Comparison of ENCODE assay signal across 16 cellular contexts in the genomic region with DNA sequence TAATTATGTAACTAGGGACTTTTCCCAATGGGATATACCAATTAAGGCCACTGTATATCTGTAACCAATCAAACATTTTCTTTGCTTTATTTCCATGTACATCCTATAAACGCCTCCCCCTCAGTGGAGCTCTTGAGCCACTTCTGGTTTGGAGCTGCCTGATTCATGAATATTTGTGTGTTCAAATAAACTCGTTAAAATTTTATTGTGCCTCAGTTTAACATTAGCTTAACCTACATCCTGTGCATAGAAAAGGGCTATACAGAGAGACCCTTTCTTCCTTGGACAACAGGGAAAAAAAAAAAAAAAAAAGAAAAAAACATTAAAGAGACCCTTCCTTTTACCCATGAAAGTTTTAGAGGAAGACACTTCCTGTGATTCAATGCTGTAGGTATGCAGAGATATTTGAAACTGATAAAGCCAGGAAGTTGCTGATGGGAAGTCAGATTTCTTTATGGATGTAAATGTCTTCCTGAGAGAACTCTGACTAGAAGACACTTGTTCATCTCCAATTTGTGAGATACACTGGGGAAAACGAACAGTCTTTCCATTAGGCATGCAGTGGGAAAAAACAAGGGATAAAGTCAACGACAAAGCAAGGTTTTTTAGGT.
DNase-seq lines count a peak whose midpoint lies in the region; ATAC-seq and TF ChIP-seq lines count a peak whose summit lies in the region.
"Had no signal": no experiment of that assay in that cellular context is flagged by ENCODE, and none has a peak within 500 bp of the region (broad histone marks: within the 10 kb centered on the region; RNA-seq: fewer than 3 reads in every experiment).

No MANE protein-coding gene starts in this region.

- no peaks in the 10 kb centered on the region for H3K9me2 ChIP-seq in SK-N-SH

- H3K4me3 Mint-ChIP-seq in CD4-positive, alpha-beta memory T cell: no peak overlapping the region
- H3K4me3 Mint-ChIP-seq: nephron had no signal

- TF ChIP-seq CTCF in SK-N-SH (IDR thresholded peaks at IDR 0.05) (no peak), fibroblast of pulmonary artery (IDR thresholded peaks at IDR 0.05; ENCODE audit: low read length, missing control alignments) (no peak)

- peaks cover 0 to 18% (median 8%) of the 10 kb centered on the region in 8 donors for H3K9me3 Mint-ChIP-seq in CD4-positive, alpha-beta memory T cell
- H3K9me3 Mint-ChIP-seq: nephron had no signal

- H3K27me3 Mint-ChIP-seq in CD4-positive, alpha-beta memory T cell: no peaks in the 10 kb centered on the region

- peak; percentile 49 for TF ChIP-seq RAD21 in SK-N-SH (IDR thresholded peaks at IDR 0.05; ENCODE audit: low read length)

- H4K20me1 ChIP-seq in SK-N-SH (ENCODE audit: insufficient read depth): no peaks in the 10 kb centered on the region

- WGBS in SK-N-SH (ENCODE audit: low lambda C conversion rate): 22% methylated on average over 4 of the region's 4 CpGs

- no peak overlapping the region for H3K27ac ChIP-seq in SK-N-SH (ENCODE audit: low read depth in 2 of 2, low read length in 1 of 2)
- H3K27ac ChIP-seq in SK-N-MC: 0 out of 2 replicates have a peak overlapping the region, but pooled peaks have one; percentile 12
- no peak overlapping the region for H3K27ac ChIP-seq in CD4-positive, alpha-beta memory T cell (ENCODE audit: low read depth, low read length)
- H3K27ac ChIP-seq: gastrocnemius medialis had no signal

- H3K36me3 ChIP-seq in SK-N-SH (replicated peaks in 1 of 2; ENCODE audit: control insufficient read depth in 1 of 2, insufficient read depth in 2 of 2, low read length in 1 of 2): no peaks in the 10 kb centered on the region
- H3K36me3 ChIP-seq in SK-N-MC (ENCODE audit: insufficient read depth, low read length): no peaks in the 10 kb centered on the region
- no peaks in the 10 kb centered on the region for H3K36me3 ChIP-seq in CD4-positive, alpha-beta memory T cell (ENCODE audit: insufficient read depth, low read length)
- H3K36me3 ChIP-seq: gastrocnemius medialis had no signal

- H3K4me3 ChIP-seq in SK-N-SH (ENCODE audit: low read depth in 2 of 2, low read length in 1 of 2) (no peak overlapping the region), SK-N-MC (no peak overlapping the region), fibroblast of pulmonary artery (replicated peaks; ENCODE audit: low read depth, low read length) (no peak overlapping the region)
- H3K4me3 ChIP-seq in CD4-positive, alpha-beta memory T cell (ENCODE audit: low read length in 2 of 2): no peak overlapping the region
- H3K4me3 ChIP-seq: gastrocnemius medialis had no signal

- no peaks in the 10 kb centered on the region for H3K36me3 Mint-ChIP-seq in CD4-positive, alpha-beta memory T cell

- no peaks in the 10 kb centered on the region for H3K27me3 ChIP-seq in SK-N-SH (ENCODE audit: insufficient read depth)
- H3K27me3 ChIP-seq in CD4-positive, alpha-beta memory T cell (ENCODE audit: insufficient read depth, low read length): no peaks in the 10 kb centered on the region
- H3K27me3 ChIP-seq: gastrocnemius medialis had no signal

- no peak overlapping the region for H3K4me2 ChIP-seq in SK-N-SH

- ATAC-seq in SK-N-SH treated with all-trans-retinoic acid at 6 μM for 48 hours (no peak), HG02970 (IDR thresholded peaks at IDR 0.05; ENCODE audit: low FRiP score, unreplicated experiment) (no peak)
- ATAC-seq: gastrocnemius medialis had no signal

- H3K79me2 ChIP-seq in SK-N-SH (ENCODE audit: insufficient read depth): no peaks in the 10 kb centered on the region

- intact Hi-C loops in CD4-positive, alpha-beta memory T cell (cut with micrococcal nuclease): no loop called here

- TF ChIP-seq EP300 in SK-N-SH (IDR thresholded peaks at IDR 0.05; ENCODE audit: borderline replicate concordance in 1 of 2, low read depth in 1 of 2, low read length in 1 of 2): no peak

- peaks cover 0 to 2% of the 10 kb centered on the region in 2 experiments; a peak in 1 of 4 replicates for H3K4me1 ChIP-seq in SK-N-SH (ENCODE audit: control insufficient read depth in 1 of 2, insufficient read depth in 2 of 2, low read depth in 1 of 2, low read length in 1 of 2)
- no peaks in the 10 kb centered on the region for H3K4me1 ChIP-seq in CD4-positive, alpha-beta memory T cell (ENCODE audit: insufficient read depth, low read length)
- H3K4me1 ChIP-seq: gastrocnemius medialis had no signal

- H2AFZ ChIP-seq in SK-N-SH (ENCODE audit: low read depth): no peak overlapping the region

- DNase-seq in SK-N-SH (peak; percentile 24), SK-N-MC (ENCODE audit: low read depth, low spot score) (peak; percentile 22), fibroblast of pulmonary artery (ENCODE audit: low read depth) (peak; percentile 0), COR-L47 (lab: John Stamatoyannopoulos, UW) (no peak), NOMO-1 treated with DMSO at 0.1 percent for 48 hours (lab: John Stamatoyannopoulos, UW; ENCODE audit: unreplicated experiment) (no peak)
- DNase-seq in CD4-positive, alpha-beta memory T cell: no peak
- DNase-seq: activated CD4-positive, alpha-beta T cell treated with anti-CD3 and anti-CD28 coated beads, Interleukin-2, amount 50 U/mL, for 1 hour; activated naive CD4-positive, alpha-beta T cell treated with anti-CD3 and anti-CD28 coated beads, Interleukin-2, amount 50 U/mL, for 16 hours; AML-193; effector memory CD4-positive, alpha-beta T cell; gastrocnemius medialis; NCI-H1105 treated with DMSO at 0.1 percent for 48 hours; SIG-M5 had no signal

- H3K9me3 ChIP-seq in SK-N-SH: peaks cover 26% of the 10 kb centered on the region
- H3K9me3 ChIP-seq in SK-N-MC (ENCODE audit: low read depth, low read length): no peaks in the 10 kb centered on the region
- no peaks in the 10 kb centered on the region for H3K9me3 ChIP-seq in CD4-positive, alpha-beta memory T cell (ENCODE audit: control insufficient read depth in 1 of 2, low read length in 2 of 2)
- H3K9me3 ChIP-seq: gastrocnemius medialis had no signal

- H3K4me1 Mint-ChIP-seq in CD4-positive, alpha-beta memory T cell: no peaks in the 10 kb centered on the region
- H3K4me1 Mint-ChIP-seq: nephron had no signal

- H3K27ac Mint-ChIP-seq in CD4-positive, alpha-beta memory T cell: no peak overlapping the region
- H3K27ac Mint-ChIP-seq: nephron had no signal

- no peaks in the 10 kb centered on the region for H3F3A ChIP-seq in SK-N-SH (replicated peaks; ENCODE audit: insufficient read depth)

- CTCF ChIA-PET in SK-N-SH (lab: Yijun Ruan, JAX): interaction anchor here (0.8 kb wide), 1 partner anchor 14 kb away, joined by 3 read pairs; no protein-coding TSS in a partner anchor
- CTCF ChIA-PET in CD4-positive, alpha-beta memory T cell (lab: Charles Lee; ENCODE audit: partially characterized antibody): no interaction called here

- POLR2A ChIA-PET in SK-N-SH (lab: Yijun Ruan, JAX): no interaction called here
- POLR2A ChIA-PET in CD4-positive, alpha-beta memory T cell (lab: Charles Lee; ENCODE audit: partially characterized antibody): no interaction called here

- H3K9ac ChIP-seq in SK-N-SH: no peak overlapping the region
- H3K9ac ChIP-seq in SK-N-MC (ENCODE audit: insufficient read length): no peak overlapping the region

TF ChIP-seq in SK-N-SH, 30 proteins besides CTCF, POLR2A, EP300 and RAD21 (continues in another document):
- TF ChIP-seq YY1 (IDR thresholded peaks at IDR 0.05; ENCODE audit: low read depth): no peak
- no peak for TF ChIP-seq USF2 (IDR thresholded peaks at IDR 0.05; ENCODE audit: borderline replicate concordance, low read depth, low read length)
- TF ChIP-seq TEAD4 (IDR thresholded peaks at IDR 0.05; ENCODE audit: borderline replicate concordance, insufficient read depth): no peak
- no peak for TF ChIP-seq USF1 (IDR thresholded peaks at IDR 0.05; ENCODE audit: borderline replicate concordance, low read depth)
- TF ChIP-seq FOXJ3 (CRISPR knock-in tag; IDR thresholded peaks at IDR 0.05): no peak
- TF ChIP-seq SMC3 (IDR thresholded peaks at IDR 0.05; ENCODE audit: low read depth, low read length): no peak

TF ChIP-seq in SK-N-SH treated with all-trans-retinoic acid at 6 μM for 48 hours, 23 proteins besides CTCF, POLR2A, EP300 and RAD21:
- TF ChIP-seq PPARA (CRISPR knock-in tag; IDR thresholded peaks at IDR 0.05; ENCODE audit: borderline replicate concordance) (no peak), ZNF8 (CRISPR knock-in tag; IDR thresholded peaks at IDR 0.05) (no peak), ZNF70 (CRISPR knock-in tag; IDR thresholded peaks at IDR 0.05) (no peak), BACH2 (CRISPR knock-in tag; IDR thresholded peaks at IDR 0.05; ENCODE audit: borderline replicate concordance) (no peak), SNAI2 (CRISPR knock-in tag; IDR thresholded peaks at IDR 0.05) (no peak), ESRRG (CRISPR knock-in tag; IDR thresholded peaks at IDR 0.05) (no peak)
- TF ChIP-seq, protein P1, sequence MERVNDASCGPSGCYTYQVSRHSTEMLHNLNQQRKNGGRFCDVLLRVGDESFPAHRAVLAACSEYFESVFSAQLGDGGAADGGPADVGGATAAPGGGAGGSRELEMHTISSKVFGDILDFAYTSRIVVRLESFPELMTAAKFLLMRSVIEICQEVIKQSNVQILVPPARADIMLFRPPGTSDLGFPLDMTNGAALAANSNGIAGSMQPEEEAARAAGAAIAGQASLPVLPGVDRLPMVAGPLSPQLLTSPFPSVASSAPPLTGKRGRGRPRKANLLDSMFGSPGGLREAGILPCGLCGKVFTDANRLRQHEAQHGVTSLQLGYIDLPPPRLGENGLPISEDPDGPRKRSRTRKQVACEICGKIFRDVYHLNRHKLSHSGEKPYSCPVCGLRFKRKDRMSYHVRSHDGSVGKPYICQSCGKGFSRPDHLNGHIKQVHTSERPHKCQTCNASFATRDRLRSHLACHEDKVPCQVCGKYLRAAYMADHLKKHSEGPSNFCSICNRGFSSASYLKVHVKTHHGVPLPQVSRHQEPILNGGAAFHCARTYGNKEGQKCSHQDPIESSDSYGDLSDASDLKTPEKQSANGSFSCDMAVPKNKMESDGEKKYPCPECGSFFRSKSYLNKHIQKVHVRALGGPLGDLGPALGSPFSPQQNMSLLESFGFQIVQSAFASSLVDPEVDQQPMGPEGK (CRISPR knock-in tag; IDR thresholded peaks at IDR 0.05; ENCODE audit: borderline replicate concordance): no peak

Comparison
In these comparisons a context has a peak if more than half of its experiments do, and no peak if none do; other contexts are left out.
1. DNase-seq: peak in SK-N-SH (single experiment), SK-N-MC (single experiment) and fibroblast of pulmonary artery (single experiment); none in COR-L47 (single experiment), NOMO-1 treated with DMSO at 0.1 percent for 48 hours (single experiment) and CD4-positive, alpha-beta memory T cell (0 of 5).